ENCODE assay signal across 1 cellular context in the genomic region with DNA sequence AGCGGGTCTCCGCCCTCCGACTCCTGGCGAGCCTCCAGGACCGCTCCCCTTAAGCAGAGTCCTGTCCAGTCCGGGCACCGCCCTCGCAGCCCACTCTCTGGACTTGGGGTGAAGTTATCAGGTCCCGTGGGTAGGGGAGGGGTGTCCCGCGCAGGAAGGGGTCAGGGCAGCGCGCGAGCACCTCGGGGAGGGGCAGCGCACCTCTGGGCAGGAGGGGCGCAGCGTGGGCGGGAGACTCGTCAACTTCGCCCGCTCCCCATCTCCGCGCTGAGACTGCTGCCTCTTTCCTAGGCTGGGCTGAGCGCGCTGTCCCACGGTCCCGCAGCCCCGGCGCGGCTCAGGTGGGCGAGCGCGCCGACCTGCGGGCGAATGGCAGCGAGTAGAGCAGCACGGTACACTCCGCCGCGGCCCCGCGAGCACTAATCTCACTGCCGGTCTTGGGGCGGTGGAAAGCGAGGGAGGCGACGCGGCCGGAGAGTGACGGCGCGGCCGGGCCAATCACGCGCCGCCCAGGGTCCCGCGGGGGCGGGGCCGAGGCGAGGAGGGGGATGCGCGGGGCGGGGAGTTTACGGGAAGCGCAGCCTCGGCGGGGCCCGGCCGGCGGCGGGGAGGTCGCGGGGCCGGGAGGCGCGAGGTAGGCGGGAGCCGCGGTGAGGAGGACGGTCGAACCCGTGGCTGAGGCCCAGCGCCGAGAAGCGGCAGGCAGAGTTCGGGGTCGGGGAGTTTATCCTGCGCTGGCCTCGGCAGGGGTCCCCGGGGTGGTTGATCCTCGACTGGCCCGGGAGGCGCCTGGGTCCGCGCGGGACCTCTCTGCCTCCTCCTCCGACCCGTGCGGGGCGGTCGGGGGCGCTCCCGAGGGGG.
TF ChIP-seq lines count a peak whose summit lies in the region.

TSS of gene MAN1A1 (minus strand) at position 421 of the 861 bp plus-strand sequence. CDS start 696 bp downstream, outside the sequence.

TF ChIP-seq in HepG2, 621 proteins besides CTCF, POLR2A, EP300 and RAD21 (continued from another document and continues in another):
- TF ChIP-seq RERE (CRISPR knock-in tag; IDR thresholded peaks at IDR 0.05; ENCODE audit: low read depth) (peak; percentile 58; the same call in 1 of the 2 replicates), MYPOP (CRISPR knock-in tag; IDR thresholded peaks at IDR 0.05) (peak; percentile 67; the same call in 1 of the 2 replicates), ZNF891 (CRISPR knock-in tag; IDR thresholded peaks at IDR 0.05) (peak; percentile 73), ZNF101 (CRISPR knock-in tag; IDR thresholded peaks at IDR 0.05; ENCODE audit: borderline replicate concordance, low read depth) (no peak; the same call in 1 of the 2 replicates), KAT8 (CRISPR knock-in tag; IDR thresholded peaks at IDR 0.05) (peak; percentile 79; the same call in 1 of the 2 replicates), ZNF558 (CRISPR knock-in tag; IDR thresholded peaks at IDR 0.05; ENCODE audit: borderline replicate concordance) (peak; percentile 93), ZSCAN9 (CRISPR knock-in tag; IDR thresholded peaks at IDR 0.05; ENCODE audit: borderline replicate concordance) (peak; percentile 91), ZKSCAN8 (CRISPR knock-in tag; IDR thresholded peaks at IDR 0.05; ENCODE audit: borderline replicate concordance) (peak; percentile 82; the same call in 1 of the 2 replicates), MAF1 (CRISPR knock-in tag; IDR thresholded peaks at IDR 0.05; ENCODE audit: borderline replicate concordance) (no peak), ZNF746 (CRISPR knock-in tag; IDR thresholded peaks at IDR 0.05) (peak; percentile 87; the same call in 1 of the 2 replicates), BORCS8-MEF2B (CRISPR knock-in tag; IDR thresholded peaks at IDR 0.05) (peak; percentile 91; the same call in 1 of the 2 replicates), FIP1L1 (IDR thresholded peaks at IDR 0.05; ENCODE audit: borderline replicate concordance, insufficient read depth, low read depth, low read length) (no peak), ZNF367 (CRISPR knock-in tag; IDR thresholded peaks at IDR 0.05; ENCODE audit: borderline replicate concordance) (no peak), ZNF235 (CRISPR knock-in tag; IDR thresholded peaks at IDR 0.05; ENCODE audit: borderline replicate concordance) (peak; percentile 14), NKX3-1 (CRISPR knock-in tag; IDR thresholded peaks at IDR 0.05) (no peak; the same call in none of the 2 replicates), ZFY (CRISPR knock-in tag; IDR thresholded peaks at IDR 0.05) (peak; percentile 78), SP5 (CRISPR knock-in tag; IDR thresholded peaks at IDR 0.05; ENCODE audit: borderline replicate concordance, low read depth) (peak; percentile 80), JARID2 (CRISPR knock-in tag; IDR thresholded peaks at IDR 0.05; ENCODE audit: insufficient replicate concordance) (peak; percentile 98), ERF (CRISPR knock-in tag; IDR thresholded peaks at IDR 0.05) (peak; percentile 98), NR2F6 (IDR thresholded peaks at IDR 0.05) (no peak), NR2F6 (CRISPR knock-in tag; IDR thresholded peaks at IDR 0.05) (peak; percentile 63; the same call in 1 of the 2 replicates), STAT5B (CRISPR knock-in tag; IDR thresholded peaks at IDR 0.05) (no peak), ZC3H13 (CRISPR knock-in tag; IDR thresholded peaks at IDR 0.05) (peak; percentile 99), MIER2 (CRISPR knock-in tag; IDR thresholded peaks at IDR 0.05) (no peak), MED13 (CRISPR knock-in tag; IDR thresholded peaks at IDR 0.05) (peak; percentile 49; the same call in 1 of the 2 replicates), NCOA1 (CRISPR knock-in tag; IDR thresholded peaks at IDR 0.05) (peak; percentile 86; the same call in 1 of the 2 replicates), ZMYM4 (CRISPR knock-in tag; IDR thresholded peaks at IDR 0.05) (peak; percentile 85), ZNF839 (CRISPR knock-in tag; IDR thresholded peaks at IDR 0.05; ENCODE audit: borderline replicate concordance) (peak; percentile 81; the same call in 1 of the 2 replicates), ZNF850 (CRISPR knock-in tag; conservative IDR thresholded peaks at IDR 0.05) (peak; percentile 65; the same call in 1 of the 2 replicates), NCOR1 (IDR thresholded peaks at IDR 0.05; ENCODE audit: borderline replicate concordance, low read length) (no peak), PCBP1 (IDR thresholded peaks at IDR 0.05; ENCODE audit: borderline replicate concordance, low read depth, low read length) (0 out of 2 replicates have a peak, but pooled peaks have one; percentile 17), BRF2 (CRISPR knock-in tag; IDR thresholded peaks at IDR 0.05) (peak; percentile 73; the same call in 1 of the 2 replicates), PHF8 (CRISPR knock-in tag; IDR thresholded peaks at IDR 0.05) (peak; percentile 94), KMT2B (CRISPR knock-in tag; IDR thresholded peaks at IDR 0.05) (peak; percentile 89), HOXD1 (CRISPR knock-in tag; IDR thresholded peaks at IDR 0.05) (peak; percentile 90; the same call in 1 of the 2 replicates)
- TF ChIP-seq, protein P1, sequence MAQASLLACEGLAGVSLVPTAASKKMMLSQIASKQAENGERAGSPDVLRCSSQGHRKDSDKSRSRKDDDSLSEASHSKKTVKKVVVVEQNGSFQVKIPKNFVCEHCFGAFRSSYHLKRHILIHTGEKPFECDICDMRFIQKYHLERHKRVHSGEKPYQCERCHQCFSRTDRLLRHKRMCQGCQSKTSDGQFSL (CRISPR knock-in tag; IDR thresholded peaks at IDR 0.05), result peak; percentile 34; the same call in 1 of the 2 replicates
- TF ChIP-seq, protein P2, sequence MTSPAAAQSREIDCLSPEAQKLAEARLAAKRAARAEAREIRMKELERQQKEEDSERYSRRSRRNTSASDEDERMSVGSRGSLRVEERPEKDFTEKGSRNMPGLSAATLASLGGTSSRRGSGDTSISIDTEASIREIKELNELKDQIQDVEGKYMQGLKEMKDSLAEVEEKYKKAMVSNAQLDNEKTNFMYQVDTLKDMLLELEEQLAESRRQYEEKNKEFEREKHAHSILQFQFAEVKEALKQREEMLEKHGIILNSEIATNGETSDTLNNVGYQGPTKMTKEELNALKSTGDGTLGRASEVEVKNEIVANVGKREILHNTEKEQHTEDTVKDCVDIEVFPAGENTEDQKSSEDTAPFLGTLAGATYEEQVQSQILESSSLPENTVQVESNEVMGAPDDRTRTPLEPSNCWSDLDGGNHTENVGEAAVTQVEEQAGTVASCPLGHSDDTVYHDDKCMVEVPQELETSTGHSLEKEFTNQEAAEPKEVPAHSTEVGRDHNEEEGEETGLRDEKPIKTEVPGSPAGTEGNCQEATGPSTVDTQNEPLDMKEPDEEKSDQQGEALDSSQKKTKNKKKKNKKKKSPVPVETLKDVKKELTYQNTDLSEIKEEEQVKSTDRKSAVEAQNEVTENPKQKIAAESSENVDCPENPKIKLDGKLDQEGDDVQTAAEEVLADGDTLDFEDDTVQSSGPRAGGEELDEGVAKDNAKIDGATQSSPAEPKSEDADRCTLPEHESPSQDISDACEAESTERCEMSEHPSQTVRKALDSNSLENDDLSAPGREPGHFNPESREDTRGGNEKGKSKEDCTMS (CRISPR knock-in tag; conservative IDR thresholded peaks at IDR 0.05), result no peak
- TF ChIP-seq, protein P3, sequence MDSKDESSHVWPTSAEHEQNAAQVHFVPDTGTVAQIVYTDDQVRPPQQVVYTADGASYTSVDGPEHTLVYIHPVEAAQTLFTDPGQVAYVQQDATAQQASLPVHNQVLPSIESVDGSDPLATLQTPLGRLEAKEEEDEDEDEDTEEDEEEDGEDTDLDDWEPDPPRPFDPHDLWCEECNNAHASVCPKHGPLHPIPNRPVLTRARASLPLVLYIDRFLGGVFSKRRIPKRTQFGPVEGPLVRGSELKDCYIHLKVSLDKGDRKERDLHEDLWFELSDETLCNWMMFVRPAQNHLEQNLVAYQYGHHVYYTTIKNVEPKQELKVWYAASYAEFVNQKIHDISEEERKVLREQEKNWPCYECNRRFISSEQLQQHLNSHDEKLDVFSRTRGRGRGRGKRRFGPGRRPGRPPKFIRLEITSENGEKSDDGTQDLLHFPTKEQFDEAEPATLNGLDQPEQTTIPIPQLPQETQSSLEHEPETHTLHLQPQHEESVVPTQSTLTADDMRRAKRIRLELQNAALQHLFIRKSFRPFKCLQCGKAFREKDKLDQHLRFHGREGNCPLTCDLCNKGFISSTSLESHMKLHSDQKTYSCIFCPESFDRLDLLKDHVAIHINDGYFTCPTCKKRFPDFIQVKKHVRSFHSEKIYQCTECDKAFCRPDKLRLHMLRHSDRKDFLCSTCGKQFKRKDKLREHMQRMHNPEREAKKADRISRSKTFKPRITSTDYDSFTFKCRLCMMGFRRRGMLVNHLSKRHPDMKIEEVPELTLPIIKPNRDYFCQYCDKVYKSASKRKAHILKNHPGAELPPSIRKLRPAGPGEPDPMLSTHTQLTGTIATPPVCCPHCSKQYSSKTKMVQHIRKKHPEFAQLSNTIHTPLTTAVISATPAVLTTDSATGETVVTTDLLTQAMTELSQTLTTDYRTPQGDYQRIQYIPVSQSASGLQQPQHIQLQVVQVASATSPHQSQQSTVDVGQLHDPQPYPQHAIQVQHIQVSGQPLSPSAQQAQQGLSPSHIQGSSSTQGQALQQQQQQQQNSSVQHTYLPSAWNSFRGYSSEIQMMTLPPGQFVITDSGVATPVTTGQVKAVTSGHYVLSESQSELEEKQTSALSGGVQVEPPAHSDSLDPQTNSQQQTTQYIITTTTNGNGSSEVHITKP (CRISPR knock-in tag; IDR thresholded peaks at IDR 0.05; ENCODE audit: low read depth), result peak; percentile 33; the same call in 1 of the 2 replicates
- TF ChIP-seq, protein P4, sequence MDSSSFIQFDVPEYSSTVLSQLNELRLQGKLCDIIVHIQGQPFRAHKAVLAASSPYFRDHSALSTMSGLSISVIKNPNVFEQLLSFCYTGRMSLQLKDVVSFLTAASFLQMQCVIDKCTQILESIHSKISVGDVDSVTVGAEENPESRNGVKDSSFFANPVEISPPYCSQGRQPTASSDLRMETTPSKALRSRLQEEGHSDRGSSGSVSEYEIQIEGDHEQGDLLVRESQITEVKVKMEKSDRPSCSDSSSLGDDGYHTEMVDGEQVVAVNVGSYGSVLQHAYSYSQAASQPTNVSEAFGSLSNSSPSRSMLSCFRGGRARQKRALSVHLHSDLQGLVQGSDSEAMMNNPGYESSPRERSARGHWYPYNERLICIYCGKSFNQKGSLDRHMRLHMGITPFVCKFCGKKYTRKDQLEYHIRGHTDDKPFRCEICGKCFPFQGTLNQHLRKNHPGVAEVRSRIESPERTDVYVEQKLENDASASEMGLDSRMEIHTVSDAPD (CRISPR knock-in tag; IDR thresholded peaks at IDR 0.05), result peak; percentile 65
